22 cellular contexts compared by ENCODE assay signal in the genomic region with DNA sequence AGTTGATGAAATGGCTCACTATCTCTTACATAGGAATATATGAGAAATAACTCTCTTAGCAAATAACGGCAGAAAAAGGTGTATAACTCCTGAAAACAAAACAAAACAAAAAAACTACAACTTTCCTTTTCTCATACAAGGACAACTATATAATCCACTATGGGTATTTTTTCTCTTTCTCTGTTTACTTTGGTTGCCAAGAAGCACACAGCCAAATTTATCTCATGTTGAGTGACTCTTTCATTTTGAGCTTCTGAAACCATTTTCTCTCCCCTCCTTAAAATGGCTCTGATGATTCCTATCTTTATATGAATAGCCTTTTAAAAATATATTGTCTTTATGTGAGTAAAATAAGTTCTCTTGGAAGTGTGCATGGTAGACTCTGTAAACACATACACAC.
"Had no signal": no experiment of that assay in that cellular context is flagged by ENCODE, and none has a peak within 500 bp of the region (broad histone marks: within the 10 kb centered on the region; RNA-seq: fewer than 3 reads in every experiment).

No MANE protein-coding gene starts in this region.

- ATAC-seq: activated CD4-positive, alpha-beta T cell treated with anti-CD3 and anti-CD28 coated beads for 36 hours; activated naive CD4-positive, alpha-beta T cell treated with anti-CD3 and anti-CD28 coated beads, Interleukin-2, amount 50 U/mL, for 72 hours; activated T-cell treated with anti-CD3 and anti-CD28 coated beads, Interleukin-2, amount 50 U/mL, for 72 hours; gastroesophageal sphincter; heart right ventricle had no signal

- DNase-seq: activated CD4-positive, alpha-beta memory T cell treated with anti-CD3 and anti-CD28 coated beads for 36 hours; activated CD4-positive, alpha-beta T cell treated with anti-CD3 and anti-CD28 coated beads for 36 hours; activated CD4-positive, alpha-beta T cell treated with anti-CD3 and anti-CD28 coated beads, Interleukin-2, amount 10 ng/mL, durations not matched to agents 24 days and 14 days; activated CD4-positive, CD25-positive, alpha-beta regulatory T cell; activated CD4-positive, CD25-positive, alpha-beta regulatory T cell treated with anti-CD3 and anti-CD28 coated beads, Interleukin-2, amount 50 U/mL, for 72 hours; activated CD8-positive, alpha-beta memory T cell treated with anti-CD3 and anti-CD28 coated beads, Interleukin-2, amount 50 U/mL, for 48 hours; activated gamma-delta T cell; activated naive CD4-positive, alpha-beta T cell; activated naive CD4-positive, alpha-beta T cell treated with anti-CD3 and anti-CD28 coated beads, Interleukin-2, amount 10 ng/mL, durations not matched to agents 7 days and 5 days; activated naive CD8-positive, alpha-beta T cell treated with anti-CD3 and anti-CD28 coated beads, Interleukin-2, amount 10 ng/mL, durations not matched to agents 7 days and 5 days; activated T-cell treated with anti-CD3 and anti-CD28 coated beads for 4 hours; activated T-cell treated with anti-CD3 and anti-CD28 coated beads, Interleukin-2, amount 50 U/mL, for 24 hours; activated T-cell treated with anti-CD3 and anti-CD28 coated beads, Interleukin-2, amount 50 U/mL, for 72 hours; central memory CD4-positive, alpha-beta T cell; cerebellar nuclear complex; colonic mucosa; effector CD8-positive, alpha-beta T cell; esophagus squamous epithelium; foreskin melanocyte; heart right ventricle had no signal
